In the genomic region with DNA sequence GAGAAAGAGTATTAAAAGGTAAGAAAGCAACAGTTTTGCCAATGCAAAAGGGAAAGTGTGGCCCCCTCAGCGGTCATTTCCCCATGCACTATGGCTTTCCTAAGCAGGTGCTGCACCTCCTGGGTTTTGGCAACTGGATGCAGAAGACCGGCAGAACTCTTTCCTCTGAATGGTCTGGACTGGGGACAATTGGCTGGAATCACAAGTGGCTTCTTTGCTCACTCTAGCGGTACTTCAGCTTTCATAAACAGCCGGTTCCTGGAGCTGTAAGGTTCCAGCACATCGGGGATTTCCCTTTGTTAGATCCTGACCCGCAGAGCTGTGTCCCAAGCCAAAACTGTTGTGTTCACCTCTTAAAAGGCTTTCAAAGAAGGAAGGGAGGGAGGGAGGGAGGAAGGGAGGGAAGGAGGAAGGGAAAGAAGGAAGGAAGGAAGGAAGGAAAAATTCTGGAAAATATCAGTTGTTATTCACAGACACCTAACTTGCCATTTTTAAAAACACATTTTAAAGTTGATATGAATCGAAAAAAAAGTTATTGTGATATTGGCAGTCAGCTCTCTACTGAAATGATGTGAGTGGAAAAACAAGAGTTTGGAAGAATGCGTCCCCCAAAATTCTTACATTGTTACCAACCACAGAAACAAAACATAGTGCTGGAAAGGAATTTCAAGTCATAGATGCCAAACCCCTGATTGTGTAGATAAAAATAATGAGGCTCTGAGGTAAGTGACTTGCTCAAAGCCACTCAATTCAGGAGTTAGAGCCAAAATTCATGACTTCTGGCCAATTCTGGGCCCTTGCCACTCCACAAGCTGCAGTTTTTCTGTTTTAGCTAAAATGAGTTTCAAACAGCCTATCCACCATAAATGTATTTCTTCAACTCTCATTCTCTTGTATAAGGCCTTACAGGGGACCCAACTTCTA, we compare ENCODE assay signal across 1 cellular context.
A peak's percentile ranks its signal among the peaks of the same experiment; 100 is the strongest.
TF ChIP-seq lines count a peak whose summit lies in the region.

No MANE protein-coding gene starts in this region.

TF ChIP-seq in endothelial cell of umbilical vein, 7 proteins besides CTCF, POLR2A, EP300 and RAD21 (continued from another document):
- TF ChIP-seq MYC (IDR thresholded peaks at IDR 0.05; ENCODE audit: low read depth, low read length) (no peak), EZH2 (IDR thresholded peaks at IDR 0.05; ENCODE audit: borderline replicate concordance, low read depth, low read length, severe bottlenecking) (no peak), JUN (IDR thresholded peaks at IDR 0.05; ENCODE audit: borderline replicate concordance, insufficient read depth, insufficient read length, low read depth) (peak; percentile 74), MAX (IDR thresholded peaks at IDR 0.05; ENCODE audit: insufficient read depth, insufficient read length) (no peak)
